12 cellular contexts compared by ENCODE assay signal in genomic region chr9:77807846-77808749, GRCh38.
DNase-seq lines count a peak whose midpoint lies in the region; ATAC-seq, FAIRE-seq and TF ChIP-seq lines count a peak whose summit lies in the region.
"Had no signal": no experiment of that assay in that cellular context is flagged by ENCODE, and none has a peak within 500 bp of the region (broad histone marks: within the 10 kb centered on the region; RNA-seq: fewer than 3 reads in every experiment).

No MANE protein-coding gene starts in this region.

- no peaks in the 10 kb centered on the region for H3K9me1 ChIP-seq in keratinocyte (ENCODE audit: control insufficient read depth, extremely low read depth, insufficient read depth, low read length)

- H3K4me3 Mint-ChIP-seq in activated naive CD8-positive, alpha-beta T cell, result no peak overlapping the region
- no peak overlapping the region for H3K4me3 Mint-ChIP-seq in activated naive CD8-positive, alpha-beta T cell treated with anti-CD3 and anti-CD28 coated beads for 36 hours
- H3K4me3 Mint-ChIP-seq in activated CD8-positive, alpha-beta T cell treated with anti-CD3 and anti-CD28 coated beads, Interleukin-2, amount 10 ng/mL, durations not matched to agents 7 days and 5 days, result no peak overlapping the region
- H3K4me3 Mint-ChIP-seq: B cell had no signal

- TF ChIP-seq CTCF in keratinocyte (optimal IDR thresholded peaks at IDR 0.05 in 1 of 3, IDR thresholded peaks at IDR 0.05 in 1 of 3, conservative IDR thresholded peaks at IDR 0.05 in 1 of 3; ENCODE audit: extremely low read depth in 1 of 3, insufficient read depth in 2 of 3, low read length in 3 of 3), result no peak

- POLR2A ChIA-PET in activated CD8-positive, alpha-beta T cell treated with anti-CD3 and anti-CD28 coated beads, Interleukin-2, amount 10 ng/mL, durations not matched to agents 7 days and 5 days (lab: Charles Lee), result no interaction called here

- H3K4me1 Mint-ChIP-seq in activated naive CD8-positive, alpha-beta T cell (ENCODE audit: low read depth), result peaks cover 28% of the 10 kb centered on the region
- peaks cover 22% of the 10 kb centered on the region for H3K4me1 Mint-ChIP-seq in activated naive CD8-positive, alpha-beta T cell treated with anti-CD3 and anti-CD28 coated beads for 36 hours
- H3K4me1 Mint-ChIP-seq in activated CD8-positive, alpha-beta T cell treated with anti-CD3 and anti-CD28 coated beads, Interleukin-2, amount 10 ng/mL, durations not matched to agents 7 days and 5 days (ENCODE audit: low read depth), result peaks cover 26% of the 10 kb centered on the region
- H3K4me1 Mint-ChIP-seq: B cell had no signal

- peaks cover 42% of the 10 kb centered on the region for H3K4me1 ChIP-seq in keratinocyte (ENCODE audit: control insufficient read depth, extremely low read depth, insufficient read depth, low read length)
- no peaks in the 10 kb centered on the region for H3K4me1 ChIP-seq in SJCRH30

- FAIRE-seq in keratinocyte (lab: Jason Lieb, UNC), result peak; percentile 20

- no peaks in the 10 kb centered on the region for H4K20me1 ChIP-seq in keratinocyte (ENCODE audit: control insufficient read depth, extremely low read depth, insufficient read depth, low read length)

- no peaks in the 10 kb centered on the region for H3K9me3 Mint-ChIP-seq in activated naive CD8-positive, alpha-beta T cell (ENCODE audit: low read depth)
- no peaks in the 10 kb centered on the region for H3K9me3 Mint-ChIP-seq in activated naive CD8-positive, alpha-beta T cell treated with anti-CD3 and anti-CD28 coated beads for 36 hours
- no peaks in the 10 kb centered on the region for H3K9me3 Mint-ChIP-seq in activated CD8-positive, alpha-beta T cell treated with anti-CD3 and anti-CD28 coated beads, Interleukin-2, amount 10 ng/mL, durations not matched to agents 7 days and 5 days (ENCODE audit: insufficient read depth)

- peak overlapping the region; percentile 69 for H3K27ac Mint-ChIP-seq in activated naive CD8-positive, alpha-beta T cell
- H3K27ac Mint-ChIP-seq in activated naive CD8-positive, alpha-beta T cell treated with anti-CD3 and anti-CD28 coated beads for 36 hours, result no peak overlapping the region
- H3K27ac Mint-ChIP-seq in activated CD8-positive, alpha-beta T cell treated with anti-CD3 and anti-CD28 coated beads, Interleukin-2, amount 10 ng/mL, durations not matched to agents 7 days and 5 days, result peak overlapping the region; percentile 57
- H3K27ac Mint-ChIP-seq: B cell had no signal

- H3K27ac ChIP-seq in keratinocyte (ENCODE audit: control insufficient read depth, insufficient read depth, low read length), result peak overlapping the region; percentile 48
- no peak overlapping the region for H3K27ac ChIP-seq in SJCRH30

- dilution Hi-C loops in keratinocyte (cut with MboI; ENCODE audit: extremely low pct_ligation_motif_present, low sequenced_read_pairs), result no loop called here

- H3K27me3 ChIP-seq in keratinocyte (ENCODE audit: control insufficient read depth, extremely low read depth, insufficient read depth, low read length) (no peaks in the 10 kb centered on the region), SJCRH30 (no peaks in the 10 kb centered on the region)

- H3K9ac ChIP-seq in keratinocyte (ENCODE audit: control insufficient read depth, extremely low read depth, insufficient read depth, low read length), result no peak overlapping the region

- CTCF ChIA-PET in activated CD8-positive, alpha-beta T cell treated with anti-CD3 and anti-CD28 coated beads, Interleukin-2, amount 10 ng/mL, durations not matched to agents 7 days and 5 days (lab: Charles Lee), result interaction anchor here (0.6 to 1.1 kb wide), 2 partner anchors 12 to 14 kb away, joined by 3 read pairs; no protein-coding TSS in a partner anchor

- peak overlapping the region; percentile 4 for H3K4me2 ChIP-seq in keratinocyte (ENCODE audit: control insufficient read depth, extremely low read depth, insufficient read depth, low read depth, low read length)

- DNase-seq in activated naive CD8-positive, alpha-beta T cell treated with anti-CD3 and anti-CD28 coated beads for 36 hours, result no peak
- DNase-seq in activated CD8-positive, alpha-beta T cell treated with anti-CD3 and anti-CD28 coated beads, Interleukin-2, amount 10 ng/mL, durations not matched to agents 7 days and 5 days, result no peak
- DNase-seq in keratinocyte (ENCODE audit: low read depth, low spot score) (no peak), SJCRH30 (no peak)
- DNase-seq: NCI-H2081 treated with DMSO at 0.1 percent for 48 hours; nucleus accumbens; stimulated activated CD4-positive, alpha-beta T cell treated with anti-CD3 and anti-CD28 coated beads, Interleukin-4, amount 100 ng/mL, for 24 hours had no signal

- H3K9me3 ChIP-seq in keratinocyte (ENCODE audit: control insufficient read depth, low read depth, low read length) (no peaks in the 10 kb centered on the region), SJCRH30 (replicated peaks) (no peaks in the 10 kb centered on the region)

- H3K4me3 ChIP-seq in keratinocyte (ENCODE audit: control insufficient read depth in 2 of 3, extremely low read depth in 1 of 3, insufficient read depth in 2 of 3, low read depth in 1 of 3, low read length in 3 of 3) (no peak overlapping the region), SJCRH30 (no peak overlapping the region)

- peak; percentile 49 for ATAC-seq in activated CD8-positive, alpha-beta T cell treated with anti-CD3 and anti-CD28 coated beads, Interleukin-2, amount 10 ng/mL, durations not matched to agents 7 days and 5 days
- ATAC-seq in GM18858 (IDR thresholded peaks at IDR 0.05; ENCODE audit: unreplicated experiment) (no peak), GM18873 (IDR thresholded peaks at IDR 0.05; ENCODE audit: low FRiP score, unreplicated experiment) (no peak), HG02642 (IDR thresholded peaks at IDR 0.05; ENCODE audit: poor library complexity, unreplicated experiment) (no peak)

- H3K27me3 Mint-ChIP-seq in activated naive CD8-positive, alpha-beta T cell, result no peaks in the 10 kb centered on the region
- H3K27me3 Mint-ChIP-seq in activated naive CD8-positive, alpha-beta T cell treated with anti-CD3 and anti-CD28 coated beads for 36 hours, result no peaks in the 10 kb centered on the region
- H3K27me3 Mint-ChIP-seq in activated CD8-positive, alpha-beta T cell treated with anti-CD3 and anti-CD28 coated beads, Interleukin-2, amount 10 ng/mL, durations not matched to agents 7 days and 5 days (ENCODE audit: low read depth), result no peaks in the 10 kb centered on the region
- H3K27me3 Mint-ChIP-seq: B cell had no signal

- H3K36me3 ChIP-seq in keratinocyte (ENCODE audit: control insufficient read depth in 2 of 2, extremely low read depth in 1 of 2, insufficient read depth in 2 of 2, low read length in 2 of 2) (peaks cover 0 to 5% of the 10 kb centered on the region in 2 experiments), SJCRH30 (0 out of 2 replicates have a peak, but pooled peaks cover 3% of the 10 kb centered on the region)

- peaks cover 38% of the 10 kb centered on the region for H3K36me3 Mint-ChIP-seq in activated naive CD8-positive, alpha-beta T cell
- peaks cover 29% of the 10 kb centered on the region for H3K36me3 Mint-ChIP-seq in activated naive CD8-positive, alpha-beta T cell treated with anti-CD3 and anti-CD28 coated beads for 36 hours
- peaks cover 36% of the 10 kb centered on the region for H3K36me3 Mint-ChIP-seq in activated CD8-positive, alpha-beta T cell treated with anti-CD3 and anti-CD28 coated beads, Interleukin-2, amount 10 ng/mL, durations not matched to agents 7 days and 5 days (ENCODE audit: low read depth)

- no peak overlapping the region for H2AFZ ChIP-seq in keratinocyte (ENCODE audit: control insufficient read depth, low read length)

- H3K79me2 ChIP-seq in keratinocyte (ENCODE audit: control insufficient read depth, insufficient read depth, low read length), result no peaks in the 10 kb centered on the region
